Comparison of ENCODE assay signal across 1 cellular context in the genomic region with DNA sequence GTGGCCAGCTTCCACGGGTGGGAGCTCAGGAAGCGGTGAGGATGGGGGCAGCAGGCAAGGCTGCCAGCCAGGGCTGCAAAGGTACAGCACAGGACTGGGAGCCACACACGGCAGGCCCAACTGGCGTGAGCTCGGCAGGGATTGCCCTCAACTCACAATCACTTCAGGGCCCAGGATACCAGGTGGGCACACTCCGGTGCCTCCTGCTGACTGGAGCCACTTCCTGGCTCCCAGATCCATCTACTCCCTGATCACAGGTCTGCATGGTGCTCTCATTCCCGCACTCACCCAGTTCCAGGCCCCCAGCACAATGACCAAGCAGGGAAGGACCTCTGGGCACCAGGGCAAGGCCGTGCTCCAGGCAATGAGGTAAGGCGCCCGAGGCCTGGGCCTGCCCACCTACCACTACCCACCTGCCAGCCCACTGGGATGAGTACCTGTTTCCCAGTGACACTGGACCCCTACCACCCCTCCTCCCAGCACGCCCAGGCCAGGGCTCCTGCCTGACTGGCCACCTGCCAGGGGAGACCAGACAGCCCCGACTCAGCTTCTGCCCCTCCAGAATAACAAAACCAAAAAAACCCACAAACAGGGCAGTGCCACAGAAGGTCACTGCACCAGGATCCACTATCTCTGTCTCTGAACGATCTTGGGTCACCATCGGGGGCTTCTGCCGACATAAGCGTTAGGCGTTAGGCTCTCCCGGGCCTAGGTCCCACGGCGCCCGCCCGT.
TF ChIP-seq lines count a peak whose summit lies in the region.

No MANE protein-coding gene starts in this region.

TF ChIP-seq in H1, 55 proteins besides CTCF, POLR2A, EP300 and RAD21:
- no peak for TF ChIP-seq ASH2L (IDR thresholded peaks at IDR 0.05; ENCODE audit: low read length)
- TF ChIP-seq SP4 (IDR thresholded peaks at IDR 0.05; ENCODE audit: low read length) = no peak
- no peak for TF ChIP-seq RBBP5 (IDR thresholded peaks at IDR 0.05; ENCODE audit: borderline replicate concordance, low read depth, low read length)
- TF ChIP-seq SUZ12 (IDR thresholded peaks at IDR 0.05; ENCODE audit: low read length) = no peak
- TF ChIP-seq POLR2AphosphoS5 (IDR thresholded peaks at IDR 0.05; ENCODE audit: low read depth, low read length) = no peak
- no peak for TF ChIP-seq JUND (IDR thresholded peaks at IDR 0.05; ENCODE audit: low read length)
- no peak for TF ChIP-seq MAFK (IDR thresholded peaks at IDR 0.05; ENCODE audit: low read depth, low read length)
- TF ChIP-seq HDAC6 (IDR thresholded peaks at IDR 0.05; ENCODE audit: low read depth, low read length) = no peak
- no peak for TF ChIP-seq TCF12 (IDR thresholded peaks at IDR 0.05; ENCODE audit: low read depth, low read length)
- no peak for TF ChIP-seq RFX5 (IDR thresholded peaks at IDR 0.05; ENCODE audit: borderline replicate concordance, low read depth, low read length)
- no peak for TF ChIP-seq KDM1A (IDR thresholded peaks at IDR 0.05; ENCODE audit: borderline replicate concordance, low read length)
- no peak for TF ChIP-seq CHD2 (IDR thresholded peaks at IDR 0.05; ENCODE audit: low read length)
- no peak for TF ChIP-seq CHD1 (IDR thresholded peaks at IDR 0.05; ENCODE audit: low read depth, low read length)
- TF ChIP-seq, protein P1, sequence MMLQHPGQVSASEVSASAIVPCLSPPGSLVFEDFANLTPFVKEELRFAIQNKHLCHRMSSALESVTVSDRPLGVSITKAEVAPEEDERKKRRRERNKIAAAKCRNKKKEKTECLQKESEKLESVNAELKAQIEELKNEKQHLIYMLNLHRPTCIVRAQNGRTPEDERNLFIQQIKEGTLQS (IDR thresholded peaks at IDR 0.05; ENCODE audit: insufficient read depth, low read depth, low read length) = no peak
- TF ChIP-seq, protein P2, sequence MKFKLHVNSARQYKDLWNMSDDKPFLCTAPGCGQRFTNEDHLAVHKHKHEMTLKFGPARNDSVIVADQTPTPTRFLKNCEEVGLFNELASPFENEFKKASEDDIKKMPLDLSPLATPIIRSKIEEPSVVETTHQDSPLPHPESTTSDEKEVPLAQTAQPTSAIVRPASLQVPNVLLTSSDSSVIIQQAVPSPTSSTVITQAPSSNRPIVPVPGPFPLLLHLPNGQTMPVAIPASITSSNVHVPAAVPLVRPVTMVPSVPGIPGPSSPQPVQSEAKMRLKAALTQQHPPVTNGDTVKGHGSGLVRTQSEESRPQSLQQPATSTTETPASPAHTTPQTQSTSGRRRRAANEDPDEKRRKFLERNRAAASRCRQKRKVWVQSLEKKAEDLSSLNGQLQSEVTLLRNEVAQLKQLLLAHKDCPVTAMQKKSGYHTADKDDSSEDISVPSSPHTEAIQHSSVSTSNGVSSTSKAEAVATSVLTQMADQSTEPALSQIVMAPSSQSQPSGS (IDR thresholded peaks at IDR 0.05; ENCODE audit: low read length) = no peak
- no peak for TF ChIP-seq CBX5 (IDR thresholded peaks at IDR 0.05; ENCODE audit: low read depth, low read length)
